ENCODE assay signal across 13 cellular contexts in genomic region chr6:31321820-31322219, GRCh38.
"Had no signal": no experiment of that assay in that cellular context is flagged by ENCODE, and none has a peak within 500 bp of the region (broad histone marks: within the 10 kb centered on the region; RNA-seq: fewer than 3 reads in every experiment).

No MANE protein-coding gene starts in this region.

- ATAC-seq: psoas muscle, sciatic nerve had no signal

- H3K27ac ChIP-seq: psoas muscle, spleen, stomach, testis, upper lobe of left lung had no signal

- H3K4me1 Mint-ChIP-seq: activated B cell treated with CpG ODN at 0.5 μM for 24 hours; activated CD4-positive, alpha-beta T cell treated with anti-CD3 and anti-CD28 coated beads, Interleukin-2, amount 10 ng/mL, durations not matched to agents 7 days and 5 days; nephron progenitor cell had no signal

- H3K9me3 ChIP-seq: psoas muscle, spleen, stomach, testis, upper lobe of left lung had no signal

- H3K27me3 ChIP-seq: spleen, stomach, testis, upper lobe of left lung had no signal

- H3K4me3 Mint-ChIP-seq: activated B cell treated with CpG ODN at 0.5 μM for 24 hours; activated CD4-positive, alpha-beta T cell treated with anti-CD3 and anti-CD28 coated beads, Interleukin-2, amount 10 ng/mL, durations not matched to agents 7 days and 5 days; nephron progenitor cell; T-helper 1 cell treated with Interleukin-12 subunit alpha and Interleukin-12 subunit beta and Interleukin-4 antibody, amounts not matched to agents 30 μg/mL and 1 μg/mL, for 36 hours had no signal

- H3K4me3 ChIP-seq: psoas muscle, spleen, stomach, testis, upper lobe of left lung had no signal

- DNase-seq: activated B cell treated with CpG ODN at 0.5 μM for 24 hours; activated CD4-positive, alpha-beta T cell treated with anti-CD3 and anti-CD28 coated beads, Interleukin-2, amount 10 ng/mL, durations not matched to agents 7 days and 5 days; activated naive CD4-positive, alpha-beta T cell; erythroblast; kidney; nephron progenitor cell; psoas muscle; spleen; stomach; testis; upper lobe of left lung had no signal

- H3K4me1 ChIP-seq: psoas muscle, spleen, stomach, testis, upper lobe of left lung had no signal

- H3K36me3 ChIP-seq: spleen, stomach, upper lobe of left lung had no signal

- H3K27ac Mint-ChIP-seq: activated B cell treated with CpG ODN at 0.5 μM for 24 hours; activated CD4-positive, alpha-beta T cell treated with anti-CD3 and anti-CD28 coated beads, Interleukin-2, amount 10 ng/mL, durations not matched to agents 7 days and 5 days; nephron progenitor cell; T-helper 1 cell treated with Interleukin-12 subunit alpha and Interleukin-12 subunit beta and Interleukin-4 antibody, amounts not matched to agents 30 μg/mL and 1 μg/mL, for 36 hours had no signal

- H3K9me3 Mint-ChIP-seq: activated B cell treated with CpG ODN at 0.5 μM for 24 hours had no signal
